ENCODE assay signal across 8 cellular contexts in genomic region chr19:45668342-45668871, GRCh38. TPM values are rescaled to one million over a fixed set of nuclear protein-coding genes. Genes with fewer than 3 reads are reported as not detected.
DNase-seq lines count a peak whose midpoint lies in the region; ATAC-seq and TF ChIP-seq lines count a peak whose summit lies in the region.

No MANE protein-coding gene starts in this region.

- intact Hi-C loops in Right ventricle myocardium inferior (cut with DNase I) = no loop called here
- intact Hi-C loops in cardiac septum (cut with DNase I) = no loop called here

- H3K79me2 ChIP-seq in fibroblast of lung (ENCODE audit: control insufficient read depth, insufficient read depth, low read length) = no peaks in the 10 kb centered on the region

- H2AFZ ChIP-seq in fibroblast of lung (ENCODE audit: low read length) = peak overlapping the region; percentile 72

- DNase-seq in Right ventricle myocardium inferior (ENCODE audit: missing footprints) (peak; percentile 73), cardiac septum (ENCODE audit: low spot score) (no peak), fibroblast of lung (ENCODE audit: low read depth in 2 of 2) (no peak), DMS153 (lab: John Stamatoyannopoulos, UW) (no peak)
- DNase-seq in activated CD4-positive, alpha-beta T cell treated with anti-CD3 and anti-CD28 coated beads, Interleukin-2, amount 50 U/mL, for 4 hours = peak; percentile 40 to 46

- no peaks in the 10 kb centered on the region for H3K36me3 ChIP-seq in fibroblast of lung (ENCODE audit: control insufficient read depth, insufficient read depth, low read length)
- no peaks in the 10 kb centered on the region for H3K36me3 ChIP-seq in skeletal muscle tissue (ENCODE audit: control insufficient read depth in 3 of 3, insufficient read depth in 3 of 3, low read length in 3 of 3)

- ATAC-seq in Right ventricle myocardium inferior = no peak
- ATAC-seq in HG03025 (IDR thresholded peaks at IDR 0.05; ENCODE audit: low FRiP score, unreplicated experiment) = no peak
- no peak for ATAC-seq in GM21447 (IDR thresholded peaks at IDR 0.05; ENCODE audit: unreplicated experiment)

- H3K4me3 ChIP-seq in fibroblast of lung (replicated peaks in 1 of 4; ENCODE audit: control extremely low read depth in 1 of 4, insufficient read depth in 1 of 4, low read depth in 3 of 4, low read length in 4 of 4) (peak overlapping the region; percentile 11 to 43 (median 30)), skeletal muscle tissue (ENCODE audit: low read length in 3 of 3) (peak overlapping the region; percentile 0 to 52 (median 4))

- no peak for TF ChIP-seq CTCF in fibroblast of lung (conservative IDR thresholded peaks at IDR 0.05 in 1 of 2, IDR thresholded peaks at IDR 0.05 in 1 of 2; ENCODE audit: low read depth in 1 of 2, low read length in 2 of 2)

- H3K4me2 ChIP-seq in fibroblast of lung (ENCODE audit: extremely low read depth, insufficient read depth, low read length) = peak overlapping the region; percentile 97

- H3K4me1 ChIP-seq in fibroblast of lung (ENCODE audit: control insufficient read depth, extremely low read depth, insufficient read depth, low read length) = peaks cover 12% of the 10 kb centered on the region
- peaks cover 8 to 15% (median 14%) of the 10 kb centered on the region in 3 donors for H3K4me1 ChIP-seq in skeletal muscle tissue (ENCODE audit: control insufficient read depth in 3 of 3, insufficient read depth in 3 of 3, low read length in 3 of 3)

- H3K9ac ChIP-seq in fibroblast of lung (ENCODE audit: insufficient read depth, low read length) (no peak overlapping the region), skeletal muscle tissue (ENCODE audit: low read depth in 1 of 3, low read length in 3 of 3) (no peak overlapping the region)

- H3K9me3 ChIP-seq in fibroblast of lung (ENCODE audit: control insufficient read depth, insufficient read depth, low read depth, low read length) (no peaks in the 10 kb centered on the region), skeletal muscle tissue (ENCODE audit: control insufficient read depth in 3 of 3, low read length in 3 of 3) (no peaks in the 10 kb centered on the region)

- H3K27ac ChIP-seq in fibroblast of lung (ENCODE audit: insufficient read depth, low read length) = no peak overlapping the region
- no peak overlapping the region for H3K27ac ChIP-seq in skeletal muscle tissue (ENCODE audit: low read depth, low read length)

- H3K27me3 ChIP-seq in fibroblast of lung (ENCODE audit: control insufficient read depth, insufficient read depth, low read length) (peaks cover 7% of the 10 kb centered on the region), skeletal muscle tissue (ENCODE audit: control insufficient read depth in 3 of 3, insufficient read depth in 3 of 3, low read length in 3 of 3) (peaks cover 60 to 70% (median 66%) of the 10 kb centered on the region in 3 donors)

- no peaks in the 10 kb centered on the region for H4K20me1 ChIP-seq in fibroblast of lung (ENCODE audit: control insufficient read depth, extremely low read depth, insufficient read depth, low read length)

RNA-seq across cellular contexts. Expression of gene GIPR, which starts 0.4 kb away (rescaled TPM):
- total RNA-seq in Right ventricle myocardium inferior (5.0 TPM), cardiac septum (6.9 TPM), fibroblast of lung (not detected in 2 replicates), skeletal muscle tissue (0.52 TPM)
- polyA plus RNA-seq in fibroblast of lung = 0.05 and 0.25 TPM in 2 replicates
- polyA plus RNA-seq in fibroblast of lung (2012) = 0.05 and 0.15 TPM in 2 replicates
- not detected in 2 replicates for polyA minus RNA-seq in fibroblast of lung (ENCODE audit: low replicate concordance)

RNA-seq across cellular contexts. Expression of gene SNRPD2, which starts 23.3 kb away (rescaled TPM):
- total RNA-seq in Right ventricle myocardium inferior = 252 TPM
- total RNA-seq in cardiac septum = 210 TPM
- total RNA-seq in fibroblast of lung = 361 and 362 TPM in 2 replicates
- polyA plus RNA-seq in fibroblast of lung = 440 and 635 TPM in 2 replicates
- polyA plus RNA-seq in fibroblast of lung (2012) = 700 and 741 TPM in 2 replicates
- polyA minus RNA-seq in fibroblast of lung (ENCODE audit: low replicate concordance) = 180 and 223 TPM in 2 replicates
- total RNA-seq in skeletal muscle tissue = 210 TPM

RNA-seq across cellular contexts. Expression of gene QPCTL, which starts 24.1 kb away (rescaled TPM):
- total RNA-seq in Right ventricle myocardium inferior (1.5 TPM), cardiac septum (2.6 TPM), fibroblast of lung (4.9 and 9.4 TPM in 2 replicates), skeletal muscle tissue (2.6 TPM)
- polyA plus RNA-seq in fibroblast of lung = 4.6 and 5.8 TPM in 2 replicates
- 8.9 and 9.8 TPM in 2 replicates for polyA plus RNA-seq in fibroblast of lung (2012)
- polyA minus RNA-seq in fibroblast of lung (ENCODE audit: low replicate concordance) = 21.3 and 34.2 TPM in 2 replicates

RNA-seq across cellular contexts. Expression of gene EML2, which starts 29.2 kb away (rescaled TPM):
- 39.1 TPM for total RNA-seq in Right ventricle myocardium inferior
- total RNA-seq in cardiac septum = 45.8 TPM
- 34.7 and 69.9 TPM in 2 replicates for total RNA-seq in fibroblast of lung
- 11.0 and 11.2 TPM in 2 replicates for polyA plus RNA-seq in fibroblast of lung
- polyA plus RNA-seq in fibroblast of lung (2012) = 20.1 and 23.8 TPM in 2 replicates
- polyA minus RNA-seq in fibroblast of lung (ENCODE audit: low replicate concordance) = 46.3 and 99.1 TPM in 2 replicates
- total RNA-seq in skeletal muscle tissue = 4.7 TPM

Comparison
In these comparisons a context has a peak if more than half of its experiments do, and no peak if none do; other contexts are left out.
1. DNase-seq: peak in Right ventricle myocardium inferior (single experiment) and activated CD4-positive, alpha-beta T cell treated with anti-CD3 and anti-CD28 coated beads, Interleukin-2, amount 50 U/mL, for 4 hours (2 of 2); none in cardiac septum (single experiment), fibroblast of lung (0 of 2) and DMS153 (single experiment).